25 cellular contexts compared by ENCODE assay signal in genomic region chr12:7125632-7126227, GRCh38. TPM values are rescaled to one million over a fixed set of nuclear protein-coding genes. Genes with fewer than 3 reads are reported as not detected.
DNase-seq lines count a peak whose midpoint lies in the region; ATAC-seq and TF ChIP-seq lines count a peak whose summit lies in the region.
"Had no signal": no experiment of that assay in that cellular context is flagged by ENCODE, and none has a peak within 500 bp of the region (broad histone marks: within the 10 kb centered on the region; RNA-seq: fewer than 3 reads in every experiment).

No MANE protein-coding gene starts in this region.

- no peaks in the 10 kb centered on the region for H3K36me3 ChIP-seq in mammary epithelial cell (ENCODE audit: insufficient read depth, low read length)
- H3K36me3 ChIP-seq in breast epithelium = no peaks in the 10 kb centered on the region
- no peaks in the 10 kb centered on the region for H3K36me3 ChIP-seq in duodenal mucosa (ENCODE audit: control insufficient read depth in 1 of 2, insufficient read depth in 2 of 2, low read length in 2 of 2)
- no peaks in the 10 kb centered on the region for H3K36me3 ChIP-seq in right lobe of liver
- H3K36me3 ChIP-seq in naive thymus-derived CD4-positive, alpha-beta T cell (ENCODE audit: control insufficient read depth in 2 of 3, insufficient read depth in 3 of 3, low read length in 3 of 3) = peaks cover 0 to 6% (median 0%) of the 10 kb centered on the region in 3 experiments
- H3K36me3 ChIP-seq: BLaER1 had no signal

- BruUV-seq in mammary epithelial cell (replicated peaks; lab: Mats Ljungman, UMichigan) = TSS peak; percentile 6

- dilution Hi-C loops in mammary epithelial cell (cut with HindIII; ENCODE audit: low sequenced_read_pairs) = no loop called here

- TF ChIP-seq CTCF in mammary epithelial cell (conservative IDR thresholded peaks at IDR 0.05 in 1 of 2, IDR thresholded peaks at IDR 0.05 in 1 of 2; ENCODE audit: extremely low read depth in 1 of 2, insufficient read depth in 1 of 2, low read depth in 1 of 2, low read length in 2 of 2) (no peak), breast epithelium (IDR thresholded peaks at IDR 0.05) (no peak), right lobe of liver (IDR thresholded peaks at IDR 0.05) (no peak)

- no peaks in the 10 kb centered on the region for H3K9me3 Mint-ChIP-seq in activated CD4-positive, alpha-beta T cell treated with anti-CD3 and anti-CD28 coated beads, Interleukin-2, amount 10 ng/mL, durations not matched to agents 24 days and 14 days
- peaks cover 0 to 1% (median 0%) of the 10 kb centered on the region in 11 donors for H3K9me3 Mint-ChIP-seq in naive thymus-derived CD4-positive, alpha-beta T cell
- H3K9me3 Mint-ChIP-seq: CD4-positive, CD25-positive, alpha-beta regulatory T cell had no signal

- CTCF ChIA-PET in mammary epithelial cell (lab: Charles Lee; ENCODE audit: low non-redundant PET) = no interaction called here
- CTCF ChIA-PET in naive thymus-derived CD4-positive, alpha-beta T cell (lab: Charles Lee) = interaction anchor here (1.5 kb wide), 1 partner anchor 17 kb away, joined by 3 read pairs; no protein-coding TSS in a partner anchor

- H3K4me1 ChIP-seq in mammary epithelial cell (ENCODE audit: insufficient read depth, low read length) = peaks cover 8% of the 10 kb centered on the region
- no peaks in the 10 kb centered on the region for H3K4me1 ChIP-seq in breast epithelium
- peaks cover 26 to 32% of the 10 kb centered on the region in 2 donors for H3K4me1 ChIP-seq in duodenal mucosa (ENCODE audit: control insufficient read depth in 1 of 2, insufficient read depth in 2 of 2, low read length in 2 of 2)
- H3K4me1 ChIP-seq in right lobe of liver = peaks cover 0 to 67% (median 16%) of the 10 kb centered on the region in 4 donors
- H3K4me1 ChIP-seq in naive thymus-derived CD4-positive, alpha-beta T cell (ENCODE audit: control insufficient read depth in 2 of 2, insufficient read depth in 2 of 2, low read length in 2 of 2) = peaks cover 6 to 8% of the 10 kb centered on the region in 2 donors

- H3K4me2 ChIP-seq in mammary epithelial cell (ENCODE audit: insufficient read depth, low read depth, low read length) = no peak overlapping the region
- H3K4me2 ChIP-seq: BLaER1 had no signal

- H3K9me3 ChIP-seq in mammary epithelial cell (replicated peaks; ENCODE audit: insufficient read depth, low read length) (no peaks in the 10 kb centered on the region), breast epithelium (no peaks in the 10 kb centered on the region), duodenal mucosa (ENCODE audit: control insufficient read depth in 1 of 2, low read length in 2 of 2) (no peaks in the 10 kb centered on the region), right lobe of liver (no peaks in the 10 kb centered on the region)
- H3K9me3 ChIP-seq in naive thymus-derived CD4-positive, alpha-beta T cell (ENCODE audit: control insufficient read depth in 2 of 3, low read length in 3 of 3) = no peaks in the 10 kb centered on the region
- H3K9me3 ChIP-seq: BLaER1 had no signal

- TF ChIP-seq POLR2A in breast epithelium (IDR thresholded peaks at IDR 0.05) (no peak), right lobe of liver (IDR thresholded peaks at IDR 0.05) (no peak)

- 98% methylated on average over 4 of the region's 4 CpGs for WGBS in mammary epithelial cell (ENCODE audit: low coverage, missing lambda C conversion rate)
- 48% methylated on average over 4 of the region's 4 CpGs for WGBS in right lobe of liver (ENCODE audit: insufficient coverage, low coverage, low lambda C conversion rate, missing lambda C conversion rate)

- H3K27me3 ChIP-seq in mammary epithelial cell (ENCODE audit: insufficient read depth, low read length) = no peaks in the 10 kb centered on the region
- H3K27me3 ChIP-seq in breast epithelium = no peaks in the 10 kb centered on the region
- peaks cover under 1% of the 10 kb centered on the region in 2 donors for H3K27me3 ChIP-seq in duodenal mucosa (ENCODE audit: control insufficient read depth in 1 of 2, insufficient read depth in 2 of 2, low read length in 2 of 2)
- no peaks in the 10 kb centered on the region for H3K27me3 ChIP-seq in right lobe of liver
- H3K27me3 ChIP-seq in naive thymus-derived CD4-positive, alpha-beta T cell (ENCODE audit: control insufficient read depth in 2 of 2, insufficient read depth in 2 of 2, low read length in 2 of 2) = no peaks in the 10 kb centered on the region
- H3K27me3 ChIP-seq: BLaER1 had no signal

- intact Hi-C loops in mammary epithelial cell (cut with micrococcal nuclease) (no loop called here), breast epithelium (cut with DNase I; ENCODE audit: low total_unique reads) (no loop called here), right lobe of liver (cut with DNase I) (no loop called here)
- intact Hi-C loops in activated CD4-positive, alpha-beta T cell treated with anti-CD3 and anti-CD28 coated beads, Interleukin-2, amount 10 ng/mL, durations not matched to agents 24 days and 14 days (cut with micrococcal nuclease) = no loop called here
- intact Hi-C loops in naive thymus-derived CD4-positive, alpha-beta T cell (cut with micrococcal nuclease) = no loop called here

- H3K9ac ChIP-seq in mammary epithelial cell (ENCODE audit: insufficient read depth, low read length) (no peak overlapping the region), duodenal mucosa (ENCODE audit: low read depth in 1 of 2, low read length in 2 of 2) (no peak overlapping the region)
- H3K9ac ChIP-seq: BLaER1, GM23248 had no signal

- H3K27ac Mint-ChIP-seq in activated CD4-positive, alpha-beta T cell treated with anti-CD3 and anti-CD28 coated beads, Interleukin-2, amount 10 ng/mL, durations not matched to agents 24 days and 14 days = no peak overlapping the region
- H3K27ac Mint-ChIP-seq in naive thymus-derived CD4-positive, alpha-beta T cell = peak overlapping the region in 2 of 9 donors; percentile 1 to 75
- H3K27ac Mint-ChIP-seq: CD4-positive, CD25-positive, alpha-beta regulatory T cell had no signal

- ATAC-seq in right lobe of liver (no peak), HG03571 (IDR thresholded peaks at IDR 0.05; ENCODE audit: unreplicated experiment) (no peak), GM19467 (IDR thresholded peaks at IDR 0.05; ENCODE audit: unreplicated experiment) (no peak)
- ATAC-seq in naive thymus-derived CD4-positive, alpha-beta T cell = no peak

- H4K20me1 ChIP-seq in mammary epithelial cell (ENCODE audit: insufficient read depth, low read length) = no peaks in the 10 kb centered on the region
- H4K20me1 ChIP-seq: BLaER1 had no signal

- no peaks in the 10 kb centered on the region for H3K79me2 ChIP-seq in mammary epithelial cell (ENCODE audit: insufficient read depth, low read length)

- H3K4me3 Mint-ChIP-seq in activated CD4-positive, alpha-beta T cell treated with anti-CD3 and anti-CD28 coated beads, Interleukin-2, amount 10 ng/mL, durations not matched to agents 24 days and 14 days = no peak overlapping the region
- no peak overlapping the region for H3K4me3 Mint-ChIP-seq in naive thymus-derived CD4-positive, alpha-beta T cell

- H3K4me1 Mint-ChIP-seq in activated CD4-positive, alpha-beta T cell treated with anti-CD3 and anti-CD28 coated beads, Interleukin-2, amount 10 ng/mL, durations not matched to agents 24 days and 14 days = peaks cover 16% of the 10 kb centered on the region
- H3K4me1 Mint-ChIP-seq in naive thymus-derived CD4-positive, alpha-beta T cell = peaks cover 11 to 22% (median 14%) of the 10 kb centered on the region in 7 donors

- DNase-seq in mammary epithelial cell (no peak), breast epithelium (ENCODE audit: low spot score in 2 of 2) (no peak), right lobe of liver (no peak)
- no peak for DNase-seq in activated CD4-positive, alpha-beta T cell treated with anti-CD3 and anti-CD28 coated beads, Interleukin-2, amount 10 ng/mL, durations not matched to agents 24 days and 14 days
- DNase-seq in naive thymus-derived CD4-positive, alpha-beta T cell = no peak
- DNase-seq: CD4-positive, CD25-positive, alpha-beta regulatory T cell; DMS53; GM23248; H7; Kasumi-1; NCI-H1092 treated with DMSO at 0.1 percent for 48 hours; NCI-H1436; NCI-H187; NCI-H2081 treated with DMSO at 0.1 percent for 48 hours; NCI-H446; NCI-H526; Right ventricle myocardium superior; RPMI8226 had no signal

- H3K27ac ChIP-seq in mammary epithelial cell (ENCODE audit: insufficient read depth, low read depth, low read length) (no peak overlapping the region), breast epithelium (no peak overlapping the region), duodenal mucosa (ENCODE audit: low read depth, low read length) (peak overlapping the region; percentile 37), right lobe of liver (peak overlapping the region in 1 of 3 donors; percentile 77)
- no peak overlapping the region for H3K27ac ChIP-seq in naive thymus-derived CD4-positive, alpha-beta T cell (ENCODE audit: low read depth, low read length)
- H3K27ac ChIP-seq: BLaER1, GM23248 had no signal

- H2AFZ ChIP-seq in mammary epithelial cell (ENCODE audit: low read depth, low read length) = no peak overlapping the region
- H2AFZ ChIP-seq: GM23248 had no signal

- H3K36me3 Mint-ChIP-seq in activated CD4-positive, alpha-beta T cell treated with anti-CD3 and anti-CD28 coated beads, Interleukin-2, amount 10 ng/mL, durations not matched to agents 24 days and 14 days (ENCODE audit: low read depth) = peaks cover 6% of the 10 kb centered on the region
- peaks cover 0 to 5% (median 0%) of the 10 kb centered on the region in 5 donors for H3K36me3 Mint-ChIP-seq in naive thymus-derived CD4-positive, alpha-beta T cell

- in situ Hi-C loops in mammary epithelial cell (cut with MboI; ENCODE audit: low sequenced_read_pairs in 2 of 2) = no loop called here

- H3K4me3 ChIP-seq in mammary epithelial cell (replicated peaks in 1 of 3; ENCODE audit: insufficient read depth in 1 of 3, low read depth in 2 of 3, low read length in 3 of 3) = no peak overlapping the region
- no peak overlapping the region for H3K4me3 ChIP-seq in breast epithelium
- no peak overlapping the region for H3K4me3 ChIP-seq in duodenal mucosa (ENCODE audit: low read depth in 1 of 2, low read length in 2 of 2)
- H3K4me3 ChIP-seq in right lobe of liver = peak overlapping the region in 2 of 3 donors; percentile 5 to 18
- H3K4me3 ChIP-seq in naive thymus-derived CD4-positive, alpha-beta T cell (ENCODE audit: low read length) = no peak overlapping the region
- H3K4me3 ChIP-seq: BLaER1, GM23248 had no signal

- no peaks in the 10 kb centered on the region for H3K27me3 Mint-ChIP-seq in activated CD4-positive, alpha-beta T cell treated with anti-CD3 and anti-CD28 coated beads, Interleukin-2, amount 10 ng/mL, durations not matched to agents 24 days and 14 days
- no peaks in the 10 kb centered on the region for H3K27me3 Mint-ChIP-seq in naive thymus-derived CD4-positive, alpha-beta T cell
- H3K27me3 Mint-ChIP-seq: CD4-positive, CD25-positive, alpha-beta regulatory T cell had no signal

- POLR2A ChIA-PET in naive thymus-derived CD4-positive, alpha-beta T cell (lab: Charles Lee) = no interaction called here

RNA-seq across cellular contexts. Expression of gene RBP5, which starts 3.0 kb away (rescaled TPM):
- total RNA-seq in mammary epithelial cell = not detected
- polyA plus RNA-seq in mammary epithelial cell = not detected
- polyA minus RNA-seq in mammary epithelial cell = not detected
- 1 to 10 TPM; 1.1 to 3.3 (median 2.9) TPM for total RNA-seq in breast epithelium
- total RNA-seq in right lobe of liver = 100 to 1,000 TPM in 3 of 6 experiments, 10 to 100 TPM in 3; 44.1 to 239 (median 98.2) TPM
- not detected in 2 replicates for total RNA-seq in activated CD4-positive, alpha-beta T cell treated with anti-CD3 and anti-CD28 coated beads, Interleukin-2, amount 10 ng/mL, durations not matched to agents 24 days and 14 days
- 1 to 10 TPM in 1 of 5 experiments, under 1 TPM in 2, not detected in 2; 0.46 to 1.4 (median 0.50) TPM for total RNA-seq in naive thymus-derived CD4-positive, alpha-beta T cell
- polyA plus RNA-seq in naive thymus-derived CD4-positive, alpha-beta T cell = not detected
- total RNA-seq: CD4-positive, CD25-positive, alpha-beta regulatory T cell; G401; GM23248; M059J; SK-MEL-5 had no signal
- polyA plus RNA-seq: CD4-positive, CD25-positive, alpha-beta regulatory T cell had no signal

RNA-seq across cellular contexts. Expression of gene CLSTN3, which starts 4.4 kb away (rescaled TPM):
- total RNA-seq in mammary epithelial cell (10 to 100 TPM; 15.8 to 28.6 TPM), breast epithelium (10 to 100 TPM; 23.9 to 58.7 (median 40.3) TPM), right lobe of liver (10 to 100 TPM; 38.9 to 55.2 (median 43.1) TPM)
- 14.5 TPM for polyA plus RNA-seq in mammary epithelial cell
- polyA minus RNA-seq in mammary epithelial cell = 24.4 TPM
- 42.1 and 47.0 TPM in 2 replicates for total RNA-seq in activated CD4-positive, alpha-beta T cell treated with anti-CD3 and anti-CD28 coated beads, Interleukin-2, amount 10 ng/mL, durations not matched to agents 24 days and 14 days
- 10 to 100 TPM; 20.2 to 76.3 (median 38.7) TPM for total RNA-seq in naive thymus-derived CD4-positive, alpha-beta T cell
- 1 to 10 TPM; 1.1 to 4.9 TPM for polyA plus RNA-seq in naive thymus-derived CD4-positive, alpha-beta T cell

RNA-seq across cellular contexts. Expression of gene C1RL, which starts 16.7 kb away (rescaled TPM):
- total RNA-seq in mammary epithelial cell = 10 to 100 TPM; 32.1 to 38.3 TPM
- 16.6 TPM for polyA plus RNA-seq in mammary epithelial cell
- polyA minus RNA-seq in mammary epithelial cell = 23.6 TPM
- total RNA-seq in breast epithelium = 100 to 1,000 TPM in 2 of 3 donors, 10 to 100 TPM in 1; 80.6 to 138 (median 124) TPM
- 100 to 1,000 TPM; 202 to 236 (median 216) TPM for total RNA-seq in right lobe of liver
- 19.8 and 23.0 TPM in 2 replicates for total RNA-seq in activated CD4-positive, alpha-beta T cell treated with anti-CD3 and anti-CD28 coated beads, Interleukin-2, amount 10 ng/mL, durations not matched to agents 24 days and 14 days
- 10 to 100 TPM; 18.5 to 38.6 (median 24.4) TPM for total RNA-seq in naive thymus-derived CD4-positive, alpha-beta T cell
- 1 to 10 TPM; 2.9 to 4.4 TPM for polyA plus RNA-seq in naive thymus-derived CD4-positive, alpha-beta T cell

RNA-seq across cellular contexts. Expression of gene C1R, which starts 33.5 kb away (rescaled TPM):
- 10 to 100 TPM in 1 of 2 donors, 1 to 10 TPM in 1; 6.1 to 16.3 TPM for total RNA-seq in mammary epithelial cell
- 5.3 TPM for polyA plus RNA-seq in mammary epithelial cell
- polyA minus RNA-seq in mammary epithelial cell = 14.7 TPM
- total RNA-seq in breast epithelium = 100 to 1,000 TPM; 302 to 773 (median 582) TPM
- total RNA-seq in right lobe of liver = 1,000 to 10,000 TPM; 1,157 to 2,557 (median 1,950) TPM
- 1.4 and 2.5 TPM in 2 replicates for total RNA-seq in activated CD4-positive, alpha-beta T cell treated with anti-CD3 and anti-CD28 coated beads, Interleukin-2, amount 10 ng/mL, durations not matched to agents 24 days and 14 days
- 1 to 10 TPM; 1.6 to 7.2 (median 4.8) TPM for total RNA-seq in naive thymus-derived CD4-positive, alpha-beta T cell
- 1 to 10 TPM; 1.0 to 2.9 TPM for polyA plus RNA-seq in naive thymus-derived CD4-positive, alpha-beta T cell

Comparison
In these comparisons a context has a peak if more than half of its experiments do, and no peak if none do; other contexts are left out.
1. H3K4me3 ChIP-seq: peak in right lobe of liver (2 of 3); none in mammary epithelial cell (0 of 3), breast epithelium (0 of 3), duodenal mucosa (0 of 2) and naive thymus-derived CD4-positive, alpha-beta T cell (single experiment).
2. RNA of gene RBP5, which starts 3.0 kb away (total RNA-seq): 44.1 to 239 TPM in right lobe of liver; 1.1 to 3.3 TPM in breast epithelium, 0.46 to 1.4 TPM in naive thymus-derived CD4-positive, alpha-beta T cell, not detected in mammary epithelial cell and not detected in activated CD4-positive, alpha-beta T cell treated with anti-CD3 and anti-CD28 coated beads, Interleukin-2, amount 10 ng/mL, durations not matched to agents 24 days and 14 days; every median in the first group is over 10 times any median in the second.